Comparison of ENCODE assay signal across 1 cellular context in genomic region chr1:39332828-39333227, GRCh38.
TF ChIP-seq lines count a peak whose summit lies in the region.

No MANE protein-coding gene starts in this region.

TF ChIP-seq in IMR-90, 13 proteins besides CTCF, POLR2A, EP300 and RAD21:
- TF ChIP-seq, protein P1, sequence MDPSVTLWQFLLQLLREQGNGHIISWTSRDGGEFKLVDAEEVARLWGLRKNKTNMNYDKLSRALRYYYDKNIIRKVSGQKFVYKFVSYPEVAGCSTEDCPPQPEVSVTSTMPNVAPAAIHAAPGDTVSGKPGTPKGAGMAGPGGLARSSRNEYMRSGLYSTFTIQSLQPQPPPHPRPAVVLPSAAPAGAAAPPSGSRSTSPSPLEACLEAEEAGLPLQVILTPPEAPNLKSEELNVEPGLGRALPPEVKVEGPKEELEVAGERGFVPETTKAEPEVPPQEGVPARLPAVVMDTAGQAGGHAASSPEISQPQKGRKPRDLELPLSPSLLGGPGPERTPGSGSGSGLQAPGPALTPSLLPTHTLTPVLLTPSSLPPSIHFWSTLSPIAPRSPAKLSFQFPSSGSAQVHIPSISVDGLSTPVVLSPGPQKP (IDR thresholded peaks at IDR 0.05; ENCODE audit: borderline replicate concordance, low read depth, low read length): no peak
- TF ChIP-seq MAZ (IDR thresholded peaks at IDR 0.05; ENCODE audit: borderline replicate concordance, low read depth, low read length): no peak
- no peak for TF ChIP-seq CHD1 (IDR thresholded peaks at IDR 0.05; ENCODE audit: low read depth, low read length)
- no peak for TF ChIP-seq NFE2L2 (IDR thresholded peaks at IDR 0.05; ENCODE audit: low read depth, low read length)
- no peak for TF ChIP-seq FOS (IDR thresholded peaks at IDR 0.05; ENCODE audit: low read depth, low read length)
TF ChIP-seq in IMR-90: peak in this region for 0.
